In the genomic region with DNA sequence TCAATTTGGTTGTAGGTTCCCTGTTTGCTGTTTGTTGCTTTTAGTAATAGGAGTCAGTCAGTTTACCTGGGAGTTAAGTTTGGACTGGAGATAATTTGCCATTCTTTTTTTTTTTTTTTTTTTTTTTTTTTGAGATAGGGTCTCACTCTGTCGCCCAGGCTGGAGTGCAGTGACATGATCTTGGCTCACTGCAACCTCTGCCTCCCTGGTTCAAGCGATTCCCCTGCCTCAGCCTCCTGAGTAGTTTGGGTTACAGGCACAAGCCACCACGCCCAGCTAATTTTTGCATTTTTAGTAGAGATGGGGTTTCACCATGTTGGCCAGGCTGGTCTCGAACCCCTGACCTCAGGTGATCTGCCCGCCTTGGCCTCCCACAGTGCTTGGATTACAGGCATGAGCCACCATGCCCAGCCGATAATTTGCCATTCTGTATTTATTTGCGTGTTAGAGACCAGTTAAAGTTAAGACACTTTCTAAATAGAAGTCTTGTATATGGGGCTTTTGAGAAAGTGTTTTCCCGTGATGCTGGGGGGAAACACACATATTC, we compare ENCODE assay signal across 8 cellular contexts. TPM values are rescaled to one million over a fixed set of nuclear protein-coding genes. Genes with fewer than 3 reads are reported as not detected.
A peak's percentile ranks its signal among the peaks of the same experiment; 100 is the strongest.
DNase-seq lines count a peak whose midpoint lies in the region; FAIRE-seq and TF ChIP-seq lines count a peak whose summit lies in the region.
"Not testable (repeated sequence)": the region's sequence is repeated elsewhere in the genome, so short reads cannot be mapped to it uniquely, and the experiment has no call there.

No MANE protein-coding gene starts in this region.

- H2AFZ ChIP-seq in SK-N-SH (ENCODE audit: low read depth); neural progenitor cell (replicated peaks): not testable (repeated sequence)

- H3K4me2 ChIP-seq in SK-N-SH, result peak overlapping the region; percentile 66
- not testable (repeated sequence) for H3K4me2 ChIP-seq in neural progenitor cell

- peak overlapping the region; percentile 88; the same call in 1 of the 2 replicates for H3K9ac ChIP-seq in SK-N-SH
- peak overlapping the region; percentile 95 to 99 for H3K9ac ChIP-seq in kidney (ENCODE audit: low read length in 2 of 2)
- not testable (repeated sequence) for H3K9ac ChIP-seq in neural progenitor cell
- H3K9ac ChIP-seq in stomach smooth muscle (ENCODE audit: low read length in 2 of 2), result peak overlapping the region; percentile 43 to 97

- H3K9me2 ChIP-seq in SK-N-SH, result not testable (repeated sequence)

- H3K27me3 ChIP-seq in AG04450 (ENCODE audit: control insufficient read depth, insufficient read depth, low read length); SK-N-SH (ENCODE audit: insufficient read depth); effector memory CD4-positive, alpha-beta T cell (replicated peaks; ENCODE audit: control insufficient read depth, insufficient read depth, low read length, poor library complexity, severe bottlenecking); neural progenitor cell; stomach smooth muscle (ENCODE audit: control insufficient read depth in 1 of 2, insufficient read depth in 2 of 2, low read length in 2 of 2): not testable (repeated sequence)

- not testable (repeated sequence) for H3K27ac ChIP-seq in AG04450 (ENCODE audit: low read depth, low read length); HEK293 (ENCODE audit: extremely low read depth, low read depth, low read length); SK-N-SH (ENCODE audit: low read depth in 2 of 2, low read length in 1 of 2); neural progenitor cell; stomach smooth muscle (ENCODE audit: low read length)
- H3K27ac ChIP-seq in effector memory CD4-positive, alpha-beta T cell (ENCODE audit: insufficient read depth, low read length, poor library complexity, severe bottlenecking), result peak overlapping the region; percentile 11
- peak overlapping the region; percentile 26 to 99 for H3K27ac ChIP-seq in kidney (ENCODE audit: low read depth in 2 of 2, low read length in 2 of 2)

- not testable (repeated sequence) for TF ChIP-seq EP300 in SK-N-SH (IDR thresholded peaks at IDR 0.05; ENCODE audit: borderline replicate concordance in 1 of 2, low read depth in 1 of 2, low read length in 1 of 2)

- peak overlapping the region; percentile 95 for H3K27ac Mint-ChIP-seq in activated naive CD8-positive, alpha-beta T cell
- H3K27ac Mint-ChIP-seq in neural progenitor cell, result not testable (repeated sequence)

- H3K4me3 ChIP-seq in AG04450 (ENCODE audit: low read depth, low read length) (peak overlapping the region; percentile 98), SK-N-SH (ENCODE audit: low read depth in 2 of 2, low read length in 1 of 2) (peak overlapping the region; percentile 84 to 99), kidney (ENCODE audit: low read length in 2 of 2) (peak overlapping the region; percentile 87 to 89), stomach smooth muscle (ENCODE audit: low read length in 2 of 2) (peak overlapping the region; percentile 98 to 99)
- not testable (repeated sequence) for H3K4me3 ChIP-seq in HEK293 (ENCODE audit: low read depth, low read length); neural progenitor cell
- H3K4me3 ChIP-seq in effector memory CD4-positive, alpha-beta T cell (ENCODE audit: insufficient read depth, low read depth, low read length, poor library complexity, severe bottlenecking), result peak overlapping the region; percentile 13

- intact Hi-C loops in kidney (cut with DNase I), result not testable (repeated sequence)

- H3K36me3 Mint-ChIP-seq in activated naive CD8-positive, alpha-beta T cell, result peaks cover 28% of the 10 kb centered on the region
- H3K36me3 Mint-ChIP-seq in neural progenitor cell, result peaks cover 25% of the 10 kb centered on the region

- 98% methylated on average over 8 of the region's 8 CpGs for WGBS in SK-N-SH (ENCODE audit: low lambda C conversion rate)

- not testable (repeated sequence) for H3K9me3 ChIP-seq in AG04450 (ENCODE audit: control insufficient read depth, insufficient read depth, low read length); HEK293 (ENCODE audit: control insufficient read depth, insufficient read depth, low read depth, low read length); SK-N-SH; effector memory CD4-positive, alpha-beta T cell (ENCODE audit: control insufficient read depth, low read length); kidney (ENCODE audit: control insufficient read depth in 1 of 2, low read length in 2 of 2); neural progenitor cell (ENCODE audit: low read depth); stomach smooth muscle (ENCODE audit: control insufficient read depth in 2 of 2, low read length in 2 of 2)

- H4K20me1 ChIP-seq in SK-N-SH (ENCODE audit: insufficient read depth) (peaks cover 62% of the 10 kb centered on the region), neural progenitor cell (ENCODE audit: low read depth) (peaks cover 12% of the 10 kb centered on the region)

- not testable (repeated sequence) for FAIRE-seq in kidney (lab: Jason Lieb, UNC)

- H3K4me1 ChIP-seq in HEK293 (ENCODE audit: control insufficient read depth, insufficient read depth, low read length), result not testable (repeated sequence)
- H3K4me1 ChIP-seq in SK-N-SH (ENCODE audit: control insufficient read depth in 1 of 2, insufficient read depth in 2 of 2, low read depth in 1 of 2, low read length in 1 of 2), result peaks cover 18 to 32% of the 10 kb centered on the region in 2 experiments; a peak in 3 of 4 replicates
- peaks cover 31% of the 10 kb centered on the region for H3K4me1 ChIP-seq in effector memory CD4-positive, alpha-beta T cell (ENCODE audit: control insufficient read depth, insufficient read depth, low read length, poor library complexity, severe bottlenecking)
- H3K4me1 ChIP-seq in kidney (ENCODE audit: control insufficient read depth in 1 of 2, insufficient read depth in 1 of 2, low read depth in 1 of 2, low read length in 2 of 2), result peaks cover 18 to 19% of the 10 kb centered on the region in 2 donors
- H3K4me1 ChIP-seq in neural progenitor cell, result peaks cover 26% of the 10 kb centered on the region
- H3K4me1 ChIP-seq in stomach smooth muscle (ENCODE audit: control insufficient read depth, insufficient read depth, low read length), result peaks cover 17% of the 10 kb centered on the region

- H3K27me3 Mint-ChIP-seq in activated naive CD8-positive, alpha-beta T cell; neural progenitor cell (ENCODE audit: insufficient read depth, low read depth): not testable (repeated sequence)

- CTCF ChIA-PET in AG04450 (lab: Charles Lee) (interaction anchor here (1.9 kb wide), 1 partner anchor 68 kb away, joined by 9 read pairs; no protein-coding TSS in a partner anchor), SK-N-SH (lab: Yijun Ruan, JAX) (interaction anchor here (0.7 to 3.6 kb wide), 5 partner anchors 60 to 141 kb away, joined by 3 to 21 read pairs (median 6); no protein-coding TSS in a partner anchor)
- CTCF ChIA-PET in HEK293 (lab: Yijun Ruan, JAX), result not testable (repeated sequence)

- not testable (repeated sequence) for TF ChIP-seq CTCF in AG04450 (IDR thresholded peaks at IDR 0.05; ENCODE audit: low read depth, low read length); HEK293 (tag by site-specific recombination; IDR thresholded peaks at IDR 0.05); SK-N-SH (IDR thresholded peaks at IDR 0.05); kidney (IDR thresholded peaks at IDR 0.05; ENCODE audit: borderline replicate concordance, extremely low read depth, insufficient read depth); neural progenitor cell (IDR thresholded peaks at IDR 0.05)

- H3F3A ChIP-seq in SK-N-SH (replicated peaks; ENCODE audit: insufficient read depth), result peaks cover 14% of the 10 kb centered on the region
- not testable (repeated sequence) for H3F3A ChIP-seq in neural progenitor cell (ENCODE audit: low read depth)

- DNase-seq in AG04450 (ENCODE audit: low read depth, low spot score); SK-N-SH; effector memory CD4-positive, alpha-beta T cell; kidney; neural progenitor cell (ENCODE audit: low spot score): not testable (repeated sequence)

- POLR2A ChIA-PET in AG04450 (lab: Yijun Ruan, JAX), result interaction anchor here (0.7 to 3.3 kb wide), 3 partner anchors 11 to 252 kb away, joined by 3 to 25 read pairs (median 5); a partner anchor contains a TSS
- POLR2A ChIA-PET in HEK293 (lab: Yijun Ruan, JAX), result interaction anchor here (0.6 to 3.3 kb wide), 2 partner anchors 10 kb away, joined by 7 to 16 read pairs; no protein-coding TSS in a partner anchor
- POLR2A ChIA-PET in SK-N-SH (lab: Yijun Ruan, JAX), result interaction anchor here (1.4 to 5.8 kb wide), 2 partner anchors 9 to 59 kb away, joined by 4 to 43 read pairs; no protein-coding TSS in a partner anchor

- peaks cover 58% of the 10 kb centered on the region for H3K4me1 Mint-ChIP-seq in activated naive CD8-positive, alpha-beta T cell (ENCODE audit: low read depth)
- peaks cover 25% of the 10 kb centered on the region for H3K4me1 Mint-ChIP-seq in neural progenitor cell

- H3K4me3 Mint-ChIP-seq in activated naive CD8-positive, alpha-beta T cell, result peak overlapping the region; percentile 97
- H3K4me3 Mint-ChIP-seq in neural progenitor cell, result peak overlapping the region; percentile 30

- not testable (repeated sequence) for TF ChIP-seq RAD21 in SK-N-SH (IDR thresholded peaks at IDR 0.05; ENCODE audit: low read length)

- H3K79me2 ChIP-seq in SK-N-SH (ENCODE audit: insufficient read depth) (peaks cover 75% of the 10 kb centered on the region), neural progenitor cell (ENCODE audit: low read depth) (peaks cover 28% of the 10 kb centered on the region)

- H3K36me3 ChIP-seq in HEK293 (ENCODE audit: control insufficient read depth in 2 of 2, insufficient read depth in 1 of 2, low read length in 2 of 2) (peaks cover 15 to 47% of the 10 kb centered on the region in 2 experiments), SK-N-SH (replicated peaks in 1 of 2; ENCODE audit: control insufficient read depth in 1 of 2, insufficient read depth in 2 of 2, low read length in 1 of 2) (peaks cover 47 to 53% of the 10 kb centered on the region in 2 experiments), kidney (ENCODE audit: control insufficient read depth in 1 of 2, insufficient read depth in 2 of 2, low read length in 2 of 2) (peaks cover 38 to 48% of the 10 kb centered on the region in 2 donors), stomach smooth muscle (ENCODE audit: control insufficient read depth in 2 of 2, insufficient read depth in 2 of 2, low read length in 2 of 2) (peaks cover 34 to 41% of the 10 kb centered on the region in 2 donors)
- peaks cover 25% of the 10 kb centered on the region for H3K36me3 ChIP-seq in effector memory CD4-positive, alpha-beta T cell (ENCODE audit: control insufficient read depth, insufficient read depth, low read length)
- not testable (repeated sequence) for H3K36me3 ChIP-seq in neural progenitor cell

- not testable (repeated sequence) for H3K9me3 Mint-ChIP-seq in activated naive CD8-positive, alpha-beta T cell (ENCODE audit: low read depth); neural progenitor cell

RNA-seq across cellular contexts. Expression of a gene that starts 2.7 kb away (rescaled TPM):
- polyA plus RNA-seq in AG04450 (2011; rRNA removed) (207 and 215 TPM in 2 replicates), SK-N-SH (2012; rRNA removed) (46.3 and 71.1 TPM in 2 replicates), kidney (ENCODE audit: insufficient read depth, low read depth, low replicate concordance) (234 TPM)
- polyA minus RNA-seq in AG04450 (2011; rRNA and poly(A)+ RNA removed), result 243 and 282 TPM in 2 replicates
- 49.4 and 54.4 TPM in 2 replicates for polyA plus RNA-seq in SK-N-SH (2012; cell fraction: cytosol; rRNA removed)
- polyA plus RNA-seq in SK-N-SH (2012; cell fraction: nucleus; rRNA removed), result 37.9 and 75.2 TPM in 2 replicates
- total RNA-seq in kidney (209 TPM), neural progenitor cell (ENCODE audit: low replicate concordance) (16.1 and 18.1 TPM in 2 replicates)

RNA-seq across cellular contexts. Expression of a gene that starts 27.1 kb away (rescaled TPM):
- polyA plus RNA-seq in AG04450 (2011; rRNA removed) (0.09 and 0.17 TPM in 2 replicates), SK-N-SH (2012; rRNA removed) (not detected in 2 replicates), kidney (ENCODE audit: insufficient read depth, low read depth, low replicate concordance) (2.1 TPM)
- polyA minus RNA-seq in AG04450 (2011; rRNA and poly(A)+ RNA removed), result not detected in 2 replicates
- polyA plus RNA-seq in SK-N-SH (2012; cell fraction: cytosol; rRNA removed), result 0.03 TPM in 1 of 2 replicates, not detected in the other
- 0.05 TPM in 1 of 2 replicates, not detected in the other for polyA plus RNA-seq in SK-N-SH (2012; cell fraction: nucleus; rRNA removed)
- total RNA-seq in kidney (1.3 TPM), neural progenitor cell (ENCODE audit: low replicate concordance) (0.28 TPM in 1 of 2 replicates, not detected in the other)

RNA-seq across cellular contexts. Expression of a gene that starts 54.7 kb away (rescaled TPM):
- polyA plus RNA-seq in AG04450 (2011; rRNA removed) (9.2 and 13.1 TPM in 2 replicates), SK-N-SH (2012; rRNA removed) (6.5 and 7.8 TPM in 2 replicates), kidney (ENCODE audit: insufficient read depth, low read depth, low replicate concordance) (7.1 TPM)
- 37.2 and 38.1 TPM in 2 replicates for polyA minus RNA-seq in AG04450 (2011; rRNA and poly(A)+ RNA removed)
- 2.3 and 2.9 TPM in 2 replicates for polyA plus RNA-seq in SK-N-SH (2012; cell fraction: cytosol; rRNA removed)
- polyA plus RNA-seq in SK-N-SH (2012; cell fraction: nucleus; rRNA removed), result 32.3 and 33.4 TPM in 2 replicates
- total RNA-seq in kidney (55.6 TPM), neural progenitor cell (ENCODE audit: low replicate concordance) (not detected in 2 replicates)
